1 cellular context compared by ENCODE assay signal in the genomic region with DNA sequence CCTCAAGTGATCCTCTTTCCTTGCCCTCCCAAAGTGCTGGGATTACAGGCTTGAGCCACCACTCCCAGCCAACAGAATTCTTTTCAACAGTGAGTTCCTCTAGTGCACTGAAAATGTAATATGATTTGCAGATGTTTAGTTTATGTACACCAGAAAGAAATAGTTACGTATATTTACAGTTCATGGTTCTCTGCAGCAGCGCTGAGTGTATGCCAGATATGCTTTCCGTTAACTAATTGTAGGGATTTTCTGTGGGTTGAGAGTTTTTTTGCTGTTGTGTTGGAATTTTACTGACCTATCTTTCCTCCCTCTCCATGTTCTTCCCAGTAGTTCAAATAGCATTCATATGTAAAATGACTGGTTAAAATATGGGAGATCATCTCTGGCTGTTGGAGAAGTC.
TF ChIP-seq lines count a peak whose summit lies in the region.

No MANE protein-coding gene starts in this region.

TF ChIP-seq in WTC11, 78 proteins besides CTCF, POLR2A, EP300 and RAD21:
- TF ChIP-seq NR2C2 (CRISPR knock-in tag; IDR thresholded peaks at IDR 0.05) (no peak), MYBL2 (CRISPR knock-in tag; IDR thresholded peaks at IDR 0.05) (no peak), ZNF671 (CRISPR knock-in tag; IDR thresholded peaks at IDR 0.05) (no peak), NFATC4 (CRISPR knock-in tag; IDR thresholded peaks at IDR 0.05) (no peak), ATF1 (CRISPR knock-in tag; IDR thresholded peaks at IDR 0.05) (no peak), ZNF416 (CRISPR knock-in tag; IDR thresholded peaks at IDR 0.05) (no peak), FOXP1 (CRISPR knock-in tag; IDR thresholded peaks at IDR 0.05; ENCODE audit: borderline replicate concordance) (no peak), SOX15 (CRISPR knock-in tag; IDR thresholded peaks at IDR 0.05) (no peak), NR1H2 (CRISPR knock-in tag; IDR thresholded peaks at IDR 0.05) (no peak), SP1 (CRISPR knock-in tag; conservative IDR thresholded peaks at IDR 0.05) (no peak), EMX1 (CRISPR knock-in tag; IDR thresholded peaks at IDR 0.05) (no peak)
- TF ChIP-seq, protein P1, sequence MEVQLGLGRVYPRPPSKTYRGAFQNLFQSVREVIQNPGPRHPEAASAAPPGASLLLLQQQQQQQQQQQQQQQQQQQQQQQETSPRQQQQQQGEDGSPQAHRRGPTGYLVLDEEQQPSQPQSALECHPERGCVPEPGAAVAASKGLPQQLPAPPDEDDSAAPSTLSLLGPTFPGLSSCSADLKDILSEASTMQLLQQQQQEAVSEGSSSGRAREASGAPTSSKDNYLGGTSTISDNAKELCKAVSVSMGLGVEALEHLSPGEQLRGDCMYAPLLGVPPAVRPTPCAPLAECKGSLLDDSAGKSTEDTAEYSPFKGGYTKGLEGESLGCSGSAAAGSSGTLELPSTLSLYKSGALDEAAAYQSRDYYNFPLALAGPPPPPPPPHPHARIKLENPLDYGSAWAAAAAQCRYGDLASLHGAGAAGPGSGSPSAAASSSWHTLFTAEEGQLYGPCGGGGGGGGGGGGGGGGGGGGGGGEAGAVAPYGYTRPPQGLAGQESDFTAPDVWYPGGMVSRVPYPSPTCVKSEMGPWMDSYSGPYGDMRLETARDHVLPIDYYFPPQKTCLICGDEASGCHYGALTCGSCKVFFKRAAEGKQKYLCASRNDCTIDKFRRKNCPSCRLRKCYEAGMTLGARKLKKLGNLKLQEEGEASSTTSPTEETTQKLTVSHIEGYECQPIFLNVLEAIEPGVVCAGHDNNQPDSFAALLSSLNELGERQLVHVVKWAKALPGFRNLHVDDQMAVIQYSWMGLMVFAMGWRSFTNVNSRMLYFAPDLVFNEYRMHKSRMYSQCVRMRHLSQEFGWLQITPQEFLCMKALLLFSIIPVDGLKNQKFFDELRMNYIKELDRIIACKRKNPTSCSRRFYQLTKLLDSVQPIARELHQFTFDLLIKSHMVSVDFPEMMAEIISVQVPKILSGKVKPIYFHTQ (CRISPR knock-in tag; IDR thresholded peaks at IDR 0.05) = no peak
- TF ChIP-seq, protein P2, sequence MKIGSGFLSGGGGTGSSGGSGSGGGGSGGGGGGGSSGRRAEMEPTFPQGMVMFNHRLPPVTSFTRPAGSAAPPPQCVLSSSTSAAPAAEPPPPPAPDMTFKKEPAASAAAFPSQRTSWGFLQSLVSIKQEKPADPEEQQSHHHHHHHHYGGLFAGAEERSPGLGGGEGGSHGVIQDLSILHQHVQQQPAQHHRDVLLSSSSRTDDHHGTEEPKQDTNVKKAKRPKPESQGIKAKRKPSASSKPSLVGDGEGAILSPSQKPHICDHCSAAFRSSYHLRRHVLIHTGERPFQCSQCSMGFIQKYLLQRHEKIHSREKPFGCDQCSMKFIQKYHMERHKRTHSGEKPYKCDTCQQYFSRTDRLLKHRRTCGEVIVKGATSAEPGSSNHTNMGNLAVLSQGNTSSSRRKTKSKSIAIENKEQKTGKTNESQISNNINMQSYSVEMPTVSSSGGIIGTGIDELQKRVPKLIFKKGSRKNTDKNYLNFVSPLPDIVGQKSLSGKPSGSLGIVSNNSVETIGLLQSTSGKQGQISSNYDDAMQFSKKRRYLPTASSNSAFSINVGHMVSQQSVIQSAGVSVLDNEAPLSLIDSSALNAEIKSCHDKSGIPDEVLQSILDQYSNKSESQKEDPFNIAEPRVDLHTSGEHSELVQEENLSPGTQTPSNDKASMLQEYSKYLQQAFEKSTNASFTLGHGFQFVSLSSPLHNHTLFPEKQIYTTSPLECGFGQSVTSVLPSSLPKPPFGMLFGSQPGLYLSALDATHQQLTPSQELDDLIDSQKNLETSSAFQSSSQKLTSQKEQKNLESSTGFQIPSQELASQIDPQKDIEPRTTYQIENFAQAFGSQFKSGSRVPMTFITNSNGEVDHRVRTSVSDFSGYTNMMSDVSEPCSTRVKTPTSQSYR (CRISPR knock-in tag; IDR thresholded peaks at IDR 0.05) = no peak
- TF ChIP-seq, protein P3, sequence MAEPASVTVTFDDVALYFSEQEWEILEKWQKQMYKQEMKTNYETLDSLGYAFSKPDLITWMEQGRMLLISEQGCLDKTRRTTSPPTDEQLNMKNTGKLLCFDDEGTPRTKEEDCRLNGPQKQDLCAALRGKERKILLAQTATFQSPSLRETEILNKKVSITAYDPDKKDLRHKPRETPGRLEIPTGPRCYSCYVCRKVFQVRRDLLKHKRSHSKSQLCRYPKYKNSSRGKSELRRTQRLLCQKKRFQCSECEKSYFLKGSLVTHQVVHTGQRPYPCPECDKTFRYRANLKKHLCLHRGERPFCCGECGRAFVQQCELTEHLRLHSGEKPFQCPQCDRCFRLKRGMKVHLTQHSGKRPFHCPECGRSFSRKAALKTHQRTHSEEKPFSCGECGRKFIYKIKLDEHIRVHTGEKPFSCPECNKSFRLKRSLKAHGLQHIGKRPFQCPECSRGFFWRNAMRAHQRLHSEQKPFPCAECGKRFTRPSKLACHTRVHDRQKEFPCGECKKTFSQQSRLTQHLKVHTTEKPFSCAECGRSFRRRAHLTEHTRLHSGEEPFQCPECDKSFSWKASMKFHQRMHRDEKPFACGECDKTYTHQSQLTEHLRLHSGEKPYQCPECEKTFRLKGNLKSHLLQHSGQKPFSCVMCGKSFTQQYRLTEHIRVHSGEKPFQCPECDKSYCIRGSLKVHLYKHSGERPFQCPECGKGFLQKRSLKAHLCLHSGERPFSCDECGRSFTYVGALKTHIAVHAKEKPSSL (CRISPR knock-in tag; conservative IDR thresholded peaks at IDR 0.05) = no peak
